11 cellular contexts compared by ENCODE assay signal in the genomic region with DNA sequence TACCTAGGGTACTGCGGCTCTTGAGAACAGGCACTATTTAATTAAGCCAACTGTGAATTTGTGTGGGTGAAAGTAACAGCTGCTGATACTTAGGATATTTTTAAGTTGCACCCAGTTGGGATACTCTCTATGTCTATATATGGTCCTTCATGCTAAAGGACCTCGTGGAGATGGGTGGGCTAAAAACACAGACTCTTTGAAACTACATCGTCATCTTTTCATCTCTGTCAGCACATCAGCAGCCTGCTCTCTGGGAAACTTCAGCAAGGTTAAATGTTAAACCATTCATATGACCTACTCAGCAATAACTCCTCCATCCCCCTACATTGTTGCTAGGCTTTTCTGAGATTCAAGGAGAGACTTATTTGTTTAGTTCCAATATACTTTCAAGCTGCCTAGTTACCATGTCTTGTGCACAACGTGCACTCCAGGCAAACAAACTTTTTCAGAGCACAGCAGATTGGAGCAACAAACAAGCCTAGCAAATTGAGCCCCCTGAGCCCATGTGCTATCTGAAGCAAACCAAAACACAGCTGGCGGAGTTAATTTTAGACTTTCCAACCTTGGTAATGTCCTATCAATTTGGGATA. TPM values are rescaled to one million over a fixed set of nuclear protein-coding genes. Genes with fewer than 3 reads are reported as not detected.
DNase-seq lines count a peak whose midpoint lies in the region; ATAC-seq, FAIRE-seq and TF ChIP-seq lines count a peak whose summit lies in the region.
"Had no signal": no experiment of that assay in that cellular context is flagged by ENCODE, and none has a peak within 500 bp of the region (broad histone marks: within the 10 kb centered on the region; RNA-seq: fewer than 3 reads in every experiment).

No MANE protein-coding gene starts in this region.

- H3K4me3 ChIP-seq in GM12878, result no peak overlapping the region
- H3K4me3 ChIP-seq in mesenchymal stem cell (ENCODE audit: insufficient read depth in 1 of 2, low read depth in 1 of 2, low read length in 2 of 2), result no peak overlapping the region
- H3K4me3 ChIP-seq: SK-N-MC had no signal

- WGBS in GM12878 (ENCODE audit: insufficient coverage, insufficient replicate concordance, low lambda C conversion rate, missing lambda C conversion rate), result 41% methylated on average over 5 of the region's 5 CpGs
- 68% methylated on average over 4 of the region's 5 CpGs for WGBS in mesenchymal stem cell

- no peak overlapping the region for H4K91ac ChIP-seq in mesenchymal stem cell (ENCODE audit: low read length)

- no peak overlapping the region; the same call in 1 of the 2 replicates for H2AFZ ChIP-seq in GM12878 (ENCODE audit: control insufficient read depth, low read depth, low read length)
- H2AFZ ChIP-seq in mesenchymal stem cell (ENCODE audit: low read depth, low read length), result no peak overlapping the region

- ATAC-seq in HG02623 (IDR thresholded peaks at IDR 0.05; ENCODE audit: unreplicated experiment) (peak; percentile 57), GM12878 (peak; percentile 74)

- no peaks in the 10 kb centered on the region for H4K20me1 ChIP-seq in GM12878 (ENCODE audit: control insufficient read depth, insufficient read depth)

- no peak overlapping the region for H2BK5ac ChIP-seq in mesenchymal stem cell (ENCODE audit: low read depth, low read length, poor library complexity, severe bottlenecking)

- H3K79me1 ChIP-seq in mesenchymal stem cell (replicated peaks; ENCODE audit: low read length, poor library complexity, severe bottlenecking), result no peaks in the 10 kb centered on the region

- no peaks in the 10 kb centered on the region for H3K4me1 ChIP-seq in GM12878 (ENCODE audit: control insufficient read depth, insufficient read depth, low read length)
- H3K4me1 ChIP-seq in mesenchymal stem cell (ENCODE audit: control insufficient read depth, insufficient read depth, low read depth, low read length), result peaks cover 6% of the 10 kb centered on the region

- no peak overlapping the region for H3K23ac ChIP-seq in mesenchymal stem cell (ENCODE audit: low read length in 2 of 2)

- TF ChIP-seq RAD21 in GM12878 (IDR thresholded peaks at IDR 0.05; ENCODE audit: insufficient read depth, low read depth, low read length), result no peak

- H3K9me3 ChIP-seq in GM12878 (replicated peaks; ENCODE audit: control insufficient read depth, insufficient read depth, low read length), result no peaks in the 10 kb centered on the region
- H3K9me3 ChIP-seq in mesenchymal stem cell (ENCODE audit: control insufficient read depth, low read length), result no peaks in the 10 kb centered on the region

- H3K27me3 ChIP-seq in GM12878 (replicated peaks in 1 of 2; ENCODE audit: control insufficient read depth in 2 of 2, insufficient read depth in 2 of 2, low read length in 1 of 2) (no peaks in the 10 kb centered on the region; a peak in 1 of 4 replicates), mesenchymal stem cell (ENCODE audit: control insufficient read depth in 1 of 2, insufficient read depth in 1 of 2, low read length in 2 of 2) (no peaks in the 10 kb centered on the region)

- no peak overlapping the region for H2BK12ac ChIP-seq in mesenchymal stem cell (ENCODE audit: low read length in 2 of 2)

- H3K36me3 ChIP-seq in GM12878 (ENCODE audit: control insufficient read depth in 2 of 2, insufficient read depth in 2 of 2, low read length in 1 of 2) (no peaks in the 10 kb centered on the region), mesenchymal stem cell (ENCODE audit: control insufficient read depth in 1 of 2, insufficient read depth in 2 of 2, low read depth in 1 of 2, low read length in 2 of 2) (no peaks in the 10 kb centered on the region)

- TF ChIP-seq POLR2A in GM12878 (IDR thresholded peaks at IDR 0.05; ENCODE audit: low read depth, low read length), result no peak

- TF ChIP-seq CTCF in GM13977 (IDR thresholded peaks at IDR 0.05; ENCODE audit: extremely low read depth, insufficient read depth, missing control alignments) (no peak), GM12878 (IDR thresholded peaks at IDR 0.05 in 2 of 3, conservative IDR thresholded peaks at IDR 0.05 in 1 of 3; ENCODE audit: control insufficient read depth in 2 of 3, extremely low read depth in 1 of 3, insufficient read depth in 1 of 3, low read depth in 3 of 3, low read length in 3 of 3) (no peak)

- no peak overlapping the region for H3K9ac ChIP-seq in GM12878 (ENCODE audit: control insufficient read depth, insufficient read depth, low read length)
- no peak overlapping the region for H3K9ac ChIP-seq in mesenchymal stem cell (ENCODE audit: low read length)

- RAD21 ChIA-PET in GM12878 (lab: Charles Lee; ENCODE audit: unreplicated experiment), result interaction anchor here (1.0 kb wide), 1 partner anchor 11 kb away, joined by 4 read pairs; no protein-coding TSS in a partner anchor

- intact Hi-C loops in GM12878 (cut with micrococcal nuclease; ENCODE audit: unreplicated experiment), result no loop called here

- H3K79me2 ChIP-seq in GM12878 (ENCODE audit: control insufficient read depth, insufficient read depth, low read length), result no peaks in the 10 kb centered on the region

- no TSS peak for BruUV-seq in GM12878 (replicated peaks; lab: Mats Ljungman, UMichigan)

- H4K8ac ChIP-seq in mesenchymal stem cell (ENCODE audit: low read length), result no peak overlapping the region

- SMC1A ChIA-PET in GM12878 (lab: Charles Lee; ENCODE audit: uncharacterized antibody, unreplicated experiment), result no interaction called here

- H3K14ac ChIP-seq in mesenchymal stem cell (ENCODE audit: low read length in 2 of 2), result no peak overlapping the region

- peak; percentile 40 for DNase-seq in GM13977 (ENCODE audit: low spot score)
- DNase-seq in GM12878 (ENCODE audit: low read depth, low spot score), result no peak
- DNase-seq in mesenchymal stem cell, result peak; percentile 57
- DNase-seq in HuH-7 (ENCODE audit: low spot score), result no peak
- no peak for DNase-seq in NCI-H187 treated with DMSO at 0.1 percent for 48 hours (lab: John Stamatoyannopoulos, UW)
- no peak for DNase-seq in activated CD4-positive, alpha-beta T cell treated with anti-CD3 and anti-CD28 coated beads, Interleukin-2, amount 50 U/mL, for 4 hours
- no peak for DNase-seq in T-helper 9 cell
- DNase-seq: effector CD8-positive, alpha-beta T cell; posterior cingulate gyrus had no signal

- H2BK120ac ChIP-seq in mesenchymal stem cell (ENCODE audit: low read depth, low read length), result no peak overlapping the region

- no peak for TF ChIP-seq EP300 in GM12878 (IDR thresholded peaks at IDR 0.05; ENCODE audit: borderline replicate concordance in 1 of 2, control insufficient read depth in 1 of 2, low read depth in 2 of 2, low read length in 2 of 2)

- no peak for FAIRE-seq in GM12878 (lab: Jason Lieb, UNC)

- CTCF ChIA-PET in GM12878 (lab: Yijun Ruan, JAX), result no interaction called here

- H3K4ac ChIP-seq in mesenchymal stem cell (ENCODE audit: low read depth in 1 of 2, low read length in 2 of 2), result no peak overlapping the region

- H3K27ac ChIP-seq in GM12878 (ENCODE audit: control insufficient read depth, insufficient read depth) (no peak overlapping the region), mesenchymal stem cell (ENCODE audit: low read length, poor library complexity, severe bottlenecking) (peak overlapping the region; percentile 50)
- H3K27ac ChIP-seq: SK-N-MC had no signal

- no peak overlapping the region for H3K4me2 ChIP-seq in GM12878 (ENCODE audit: control insufficient read depth, insufficient read depth)
- H3K4me2 ChIP-seq in mesenchymal stem cell (ENCODE audit: low read length, poor library complexity, severe bottlenecking), result no peak overlapping the region

- no peak overlapping the region for H3K18ac ChIP-seq in mesenchymal stem cell (ENCODE audit: low read depth in 1 of 2, low read length in 2 of 2)

- no peak overlapping the region for H2AK5ac ChIP-seq in mesenchymal stem cell (ENCODE audit: low read length, severe bottlenecking)

- POLR2A ChIA-PET in GM12878 (lab: Charles Lee), result interaction anchor here (0.6 kb wide), 1 partner anchor 57 kb away, joined by 4 read pairs; no protein-coding TSS in a partner anchor

- H2BK15ac ChIP-seq in mesenchymal stem cell (ENCODE audit: low read depth, poor library complexity, severe bottlenecking), result no peak overlapping the region

- in situ Hi-C loops in GM13977 (cut with MboI; ENCODE audit: low pct_unique_long_range_greater_than_20kb, low sequenced_read_pairs, unreplicated experiment), result no loop called here
- in situ Hi-C loops in GM12878 (cut with MboI), result no loop called here

RNA-seq across cellular contexts. Expression of gene MOB1B, which starts 6.2 kb away (rescaled TPM):
- 13.9 and 14.8 TPM in 2 replicates for total RNA-seq in GM12878 (2013; cell fraction: nucleolus; rRNA removed)
- 4.7 and 6.1 TPM in 2 replicates for total RNA-seq in GM12878 (2014; rRNA removed)
- 7.6 and 8.2 TPM in 2 replicates for total RNA-seq in GM12878 (2014; rRNA removed; fragmentation: Illumina TruSeq; extraction: Trizol)
- 10.8 and 11.4 TPM in 2 replicates for total RNA-seq in GM12878 (2021)
- 3.2 TPM for polyA plus RNA-seq in GM12878 (2011; ENCODE audit: low read depth)
- 7.2 and 12.6 TPM in 2 replicates for polyA plus RNA-seq in GM12878 (2011; rRNA removed)
- 3.1 and 3.9 TPM in 2 replicates for polyA plus RNA-seq in GM12878 (2011; cell fraction: cytosol; rRNA removed)
- polyA plus RNA-seq in GM12878 (2011; cell fraction: nucleus; rRNA removed), result 3.5 and 4.3 TPM in 2 replicates
- 5.8 and 5.9 TPM in 2 replicates for polyA plus RNA-seq in GM12878 (2012)
- 9.7 and 11.6 TPM in 2 replicates for polyA plus RNA-seq in GM12878 (2014; fragmentation: Illumina TruSeq; extraction: Trizol)
- 1 to 10 TPM; 1.9 TPM for polyA plus RNA-seq in GM12878 (2014; fragmentation: Nextera tagmentation; extraction: Ambion mirVana)
- 4.9 and 5.9 TPM in 2 replicates for polyA plus RNA-seq in GM12878 (2014; rRNA removed)
- polyA plus RNA-seq in GM12878 (2016; fragmentation: Nextera tagmentation; extraction: Ambion mirVana), result 1 to 10 TPM; 5.4 to 6.2 TPM
- 8.9 and 18.9 TPM in 2 replicates for polyA minus RNA-seq in GM12878 (2011; rRNA and poly(A)+ RNA removed)
- polyA minus RNA-seq in GM12878 (2011; cell fraction: cytosol; rRNA and poly(A)+ RNA removed), result 9.3 and 9.8 TPM in 2 replicates
- 4.7 and 8.0 TPM in 2 replicates for polyA minus RNA-seq in GM12878 (2011; cell fraction: nucleus; rRNA and poly(A)+ RNA removed)
- polyA plus RNA-seq in mesenchymal stem cell (2013, experiment 1 of 2), result 11.2 TPM
- polyA plus RNA-seq in mesenchymal stem cell (2013, experiment 2 of 2), result 11.7 TPM

RNA-seq across cellular contexts. Expression of gene GRSF1, which starts 56.3 kb away (rescaled TPM):
- total RNA-seq in GM12878 (2013; cell fraction: nucleolus; rRNA removed), result 41.6 and 44.1 TPM in 2 replicates
- total RNA-seq in GM12878 (2014; rRNA removed) (51.5 and 58.4 TPM in 2 replicates), GM12878 (2014; rRNA removed; fragmentation: Illumina TruSeq; extraction: Trizol) (65.6 and 66.3 TPM in 2 replicates), GM12878 (2021) (67.9 and 71.2 TPM in 2 replicates)
- 45.7 TPM for polyA plus RNA-seq in GM12878 (2011; ENCODE audit: low read depth)
- polyA plus RNA-seq in GM12878 (2011; rRNA removed) (105 and 135 TPM in 2 replicates), GM12878 (2014; fragmentation: Illumina TruSeq; extraction: Trizol) (74.4 and 86.6 TPM in 2 replicates), GM12878 (2014; fragmentation: Nextera tagmentation; extraction: Ambion mirVana) (10 to 100 TPM; 37.5 to 59.6 TPM), GM12878 (2014; rRNA removed) (48.3 and 49.1 TPM in 2 replicates), GM12878 (2016; fragmentation: Nextera tagmentation; extraction: Ambion mirVana) (100 to 1,000 TPM in 1 of 2 experiments, 10 to 100 TPM in 1; 93.6 to 103 TPM)
- 36.9 and 51.2 TPM in 2 replicates for polyA plus RNA-seq in GM12878 (2011; cell fraction: cytosol; rRNA removed)
- 43.1 and 44.4 TPM in 2 replicates for polyA plus RNA-seq in GM12878 (2011; cell fraction: nucleus; rRNA removed)
- polyA plus RNA-seq in GM12878 (2012), result 50.3 and 68.4 TPM in 2 replicates
- 43.1 and 56.8 TPM in 2 replicates for polyA minus RNA-seq in GM12878 (2011; rRNA and poly(A)+ RNA removed)
- polyA minus RNA-seq in GM12878 (2011; cell fraction: cytosol; rRNA and poly(A)+ RNA removed), result 27.0 and 28.9 TPM in 2 replicates
- 9.7 and 15.4 TPM in 2 replicates for polyA minus RNA-seq in GM12878 (2011; cell fraction: nucleus; rRNA and poly(A)+ RNA removed)
- 57.8 TPM for polyA plus RNA-seq in mesenchymal stem cell (2013, experiment 1 of 2)
- polyA plus RNA-seq in mesenchymal stem cell (2013, experiment 2 of 2), result 62.4 TPM

Comparison
In these comparisons a context has a peak if more than half of its experiments do, and no peak if none do; other contexts are left out.
1. DNase-seq: peak in GM13977 (single experiment) and mesenchymal stem cell (single experiment); none in GM12878 (single experiment), HuH-7 (single experiment), NCI-H187 treated with DMSO at 0.1 percent for 48 hours (single experiment), activated CD4-positive, alpha-beta T cell treated with anti-CD3 and anti-CD28 coated beads, Interleukin-2, amount 50 U/mL, for 4 hours (0 of 2) and T-helper 9 cell (single experiment).